Comparison of ENCODE assay signal across 15 cellular contexts in genomic region chr5:149130932-149131273, GRCh38.
"Had no signal": no experiment of that assay in that cellular context is flagged by ENCODE, and none has a peak within 500 bp of the region (broad histone marks: within the 10 kb centered on the region; RNA-seq: fewer than 3 reads in every experiment).

No MANE protein-coding gene starts in this region.

- H3K4me3 ChIP-seq: tibial artery had no signal

- H3K9me3 ChIP-seq: tibial artery had no signal

- H3K36me3 ChIP-seq: tibial artery had no signal

- ATAC-seq: activated CD4-positive, CD25-positive, alpha-beta regulatory T cell treated with anti-CD3 and anti-CD28 coated beads, Interleukin-2, amount 50 U/mL, for 24 hours; esophagus mucosa; natural killer cell treated with Interleukin-12 subunit alpha and Interleukin-12 subunit beta and Interleukin-15 and Interleukin-18, amount 100 ng/mL, for 72 hours; T-cell had no signal

- H3K27me3 ChIP-seq: tibial artery had no signal

- H3K27ac ChIP-seq: tibial artery had no signal

- DNase-seq: activated CD4-positive, alpha-beta T cell treated with anti-CD3 and anti-CD28 coated beads, Interleukin-2, amount 50 U/mL, for 1 hour; activated CD8-positive, alpha-beta memory T cell treated with anti-CD3 and anti-CD28 coated beads for 24 hours; activated naive CD4-positive, alpha-beta T cell treated with Interleukin-2 at 50 U/mL for 16 hours; anterior cingulate cortex; islet precursor cell; posterior cingulate gyrus; small intestine; stimulated activated CD4-positive, alpha-beta T cell treated with anti-CD3 and anti-CD28 coated beads, Interleukin-4, amount 100 ng/mL, for 24 hours; stimulated activated naive CD4-positive, alpha-beta T cell; T-cell; T-helper 9 cell; tibial artery had no signal
